In the genomic region with DNA sequence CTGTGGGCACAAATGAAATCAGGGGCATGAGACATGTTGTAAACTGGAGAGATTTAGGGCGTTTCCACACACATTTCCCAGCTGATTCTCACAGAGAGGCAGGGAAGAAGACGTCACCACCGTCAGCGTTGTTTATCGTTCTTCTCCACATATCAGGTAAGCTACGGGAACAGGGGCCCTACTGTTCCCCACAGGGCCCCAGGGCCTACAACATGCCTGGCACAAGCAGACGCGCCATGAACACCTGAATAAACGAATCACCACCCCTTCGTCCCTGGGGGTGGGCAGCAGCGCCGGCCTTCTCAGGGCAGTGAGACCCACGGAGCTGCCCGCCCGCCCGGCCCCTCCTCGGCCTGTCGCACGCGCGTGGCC, we compare ENCODE assay signal across 8 cellular contexts. TPM values are rescaled to one million over a fixed set of nuclear protein-coding genes. Genes with fewer than 3 reads are reported as not detected.
DNase-seq lines count a peak whose midpoint lies in the region; ATAC-seq and TF ChIP-seq lines count a peak whose summit lies in the region.

No MANE protein-coding gene starts in this region.

- H3K9me3 ChIP-seq in vagina, result no peaks in the 10 kb centered on the region

- ATAC-seq in GM21360 (IDR thresholded peaks at IDR 0.05; ENCODE audit: unreplicated experiment), result peak; percentile 20

- H3K79me2 ChIP-seq in ACC112 (ENCODE audit: control insufficient read depth, insufficient read depth, low read length, unreplicated experiment), result peaks cover 8% of the 10 kb centered on the region

- H3K4me1 ChIP-seq in ACC112 (ENCODE audit: control insufficient read depth, insufficient read depth, low read length, unreplicated experiment) (peaks cover 7% of the 10 kb centered on the region), vagina (peaks cover 16% of the 10 kb centered on the region)

- H3K4me3 Mint-ChIP-seq in mesothelial cell of epicardium, result peak overlapping the region; percentile 89

- H3K4me3 ChIP-seq in ACC112 (ENCODE audit: low read depth, low read length), result peak overlapping the region; percentile 91
- peak overlapping the region; percentile 80 to 91 for H3K4me3 ChIP-seq in vagina

- in situ Hi-C loops in G401 (cut with HindIII; ENCODE audit: low sequenced_read_pairs), result no loop called here

- TF ChIP-seq POLR2A in vagina (IDR thresholded peaks at IDR 0.05), result no peak

- H3K36me3 ChIP-seq in ACC112 (ENCODE audit: insufficient read depth, low read length) (no peaks in the 10 kb centered on the region), vagina (no peaks in the 10 kb centered on the region)

- intact Hi-C loops in vagina (cut with DNase I), result no loop called here

- H3K27me3 ChIP-seq in ACC112 (ENCODE audit: insufficient read depth, low read length) (no peaks in the 10 kb centered on the region), vagina (no peaks in the 10 kb centered on the region)

- H3K36me3 Mint-ChIP-seq in mesothelial cell of epicardium, result peaks cover 5% of the 10 kb centered on the region

- peak overlapping the region; percentile 94 for H3K27ac Mint-ChIP-seq in mesothelial cell of epicardium

- no peak for TF ChIP-seq CTCF in mesothelial cell of epicardium (IDR thresholded peaks at IDR 0.05; ENCODE audit: unreplicated experiment)
- TF ChIP-seq CTCF in vagina (IDR thresholded peaks at IDR 0.05), result no peak

- H3K9me3 Mint-ChIP-seq in mesothelial cell of epicardium, result no peaks in the 10 kb centered on the region

- DNase-seq in NCI-H460 (ENCODE audit: extremely low read depth, low read depth), result peak; percentile 2
- DNase-seq in mesothelial cell of epicardium (ENCODE audit: low spot score in 2 of 2, unreplicated experiment in 2 of 2), result no peak
- peak; percentile 49 to 80 for DNase-seq in vagina (ENCODE audit: extremely low spot score in 2 of 2)
- DNase-seq in G401 (ENCODE audit: low spot score), result no peak
- no peak for DNase-seq in activated CD4-positive, CD25-positive, alpha-beta regulatory T cell (lab: John Stamatoyannopoulos, UW)

- H3K27me3 Mint-ChIP-seq in mesothelial cell of epicardium (ENCODE audit: low read depth), result peaks cover 2% of the 10 kb centered on the region

- H3K27ac ChIP-seq in ACC112 (ENCODE audit: low read depth, low read length), result peak overlapping the region; percentile 16; the same call in 1 of the 2 replicates
- peak overlapping the region; percentile 6 for H3K27ac ChIP-seq in cingulate gyrus (ENCODE audit: low read depth, low read length)
- peak overlapping the region; percentile 74 for H3K27ac ChIP-seq in vagina

- H2AFZ ChIP-seq in ACC112 (ENCODE audit: low read length, unreplicated experiment), result peak overlapping the region; percentile 98

- H3K4me1 Mint-ChIP-seq in mesothelial cell of epicardium, result peaks cover 24% of the 10 kb centered on the region

RNA-seq across cellular contexts. Expression of gene EFCAB6, which starts 0.3 kb away (rescaled TPM):
- total RNA-seq in NCI-H460 (2014; rRNA removed; shearing (Covaris generic)), result 0.40 and 0.61 TPM in 2 replicates
- 0.18 TPM in 1 of 2 replicates, not detected in the other for polyA plus RNA-seq in NCI-H460 (2014; cell fraction: nucleus; rRNA removed)
- 1.6 to 2.6 TPM (median 2.6 TPM) in 3 replicates for total RNA-seq in mesothelial cell of epicardium
- 1.7 TPM for total RNA-seq in vagina
- total RNA-seq in G401 (2014; rRNA removed; shearing (Covaris generic)), result 0.25 and 0.54 TPM in 2 replicates

RNA-seq across cellular contexts. Expression of gene SULT4A1, which starts 50.5 kb away (rescaled TPM):
- total RNA-seq in NCI-H460 (2014; rRNA removed; shearing (Covaris generic)), result not detected in 2 replicates
- not detected in 2 replicates for polyA plus RNA-seq in NCI-H460 (2014; cell fraction: nucleus; rRNA removed)
- total RNA-seq in mesothelial cell of epicardium, result 7.1 to 8.7 TPM (median 7.2 TPM) in 3 replicates
- 3.2 TPM for total RNA-seq in vagina
- 5.5 and 9.5 TPM in 2 replicates for total RNA-seq in G401 (2014; rRNA removed; shearing (Covaris generic))

Comparison
In these comparisons a context has a peak if more than half of its experiments do, and no peak if none do; other contexts are left out.
1. H3K27ac ChIP-seq: peak in every context shown above with its lines; median percentile 74 in vagina; 16 in ACC112; 6 in cingulate gyrus.
2. DNase-seq: peak in NCI-H460 (single experiment) and vagina (2 of 2); none in mesothelial cell of epicardium (0 of 2), G401 (single experiment) and activated CD4-positive, CD25-positive, alpha-beta regulatory T cell (0 of 4).